In genomic region chr14:58151264-58151700, GRCh38 we compare ENCODE assay signal across 8 cellular contexts. TPM values are rescaled to one million over a fixed set of nuclear protein-coding genes. Genes with fewer than 3 reads are reported as not detected.
A peak's percentile ranks its signal among the peaks of the same experiment; 100 is the strongest.
DNase-seq lines count a peak whose midpoint lies in the region; ATAC-seq and TF ChIP-seq lines count a peak whose summit lies in the region.

No MANE protein-coding gene starts in this region.

- DNase-seq in CD14-positive monocyte (ENCODE audit: low spot score) (no peak), iPS-NIHi7 (ENCODE audit: extremely low spot score) (peak; percentile 23), SKM-1 (lab: John Stamatoyannopoulos, UW; ENCODE audit: unreplicated experiment) (no peak), NOMO-1 (lab: John Stamatoyannopoulos, UW; ENCODE audit: unreplicated experiment in 2 of 2) (no peak)

- H3K9me3 Mint-ChIP-seq in CD14-positive monocyte = peaks cover 0 to 9% (median 0%) of the 10 kb centered on the region in 7 donors
- no peaks in the 10 kb centered on the region for H3K9me3 Mint-ChIP-seq in stimulated activated memory B cell treated with anti-CD40 and anti-IgM and Interleukin-4, amounts not matched to agents 10 μg/mL and 1 μg/mL and 100 μg/mL, for 72 hours

- peak overlapping the region; percentile 36 for H3K27ac ChIP-seq in angular gyrus (ENCODE audit: low read depth, low read length)

- H3K4me1 Mint-ChIP-seq in CD14-positive monocyte = peaks cover 16% of the 10 kb centered on the region
- peaks cover 16% of the 10 kb centered on the region for H3K4me1 Mint-ChIP-seq in stimulated activated memory B cell treated with anti-CD40 and anti-IgM and Interleukin-4, amounts not matched to agents 10 μg/mL and 1 μg/mL and 100 μg/mL, for 72 hours

- TF ChIP-seq CTCF in CD14-positive monocyte (IDR thresholded peaks at IDR 0.05) = no peak

- peaks cover 40 to 60% (median 43%) of the 10 kb centered on the region in 3 donors for H3K27me3 Mint-ChIP-seq in CD14-positive monocyte (ENCODE audit: low read depth in 3 of 3)
- peaks cover 71% of the 10 kb centered on the region for H3K27me3 Mint-ChIP-seq in stimulated activated memory B cell treated with anti-CD40 and anti-IgM and Interleukin-4, amounts not matched to agents 10 μg/mL and 1 μg/mL and 100 μg/mL, for 72 hours

- H3K36me3 Mint-ChIP-seq in CD14-positive monocyte = no peaks in the 10 kb centered on the region
- no peaks in the 10 kb centered on the region for H3K36me3 Mint-ChIP-seq in stimulated activated memory B cell treated with anti-CD40 and anti-IgM and Interleukin-4, amounts not matched to agents 10 μg/mL and 1 μg/mL and 100 μg/mL, for 72 hours

- H3K4me3 Mint-ChIP-seq in CD14-positive monocyte = peak overlapping the region; percentile 80 to 92
- peak overlapping the region; percentile 75 for H3K4me3 Mint-ChIP-seq in stimulated activated memory B cell treated with anti-CD40 and anti-IgM and Interleukin-4, amounts not matched to agents 10 μg/mL and 1 μg/mL and 100 μg/mL, for 72 hours

- intact Hi-C loops in CD14-positive monocyte (cut with micrococcal nuclease) = no loop called here

- H3K27ac Mint-ChIP-seq in CD14-positive monocyte = no peak overlapping the region
- H3K27ac Mint-ChIP-seq in stimulated activated memory B cell treated with anti-CD40 and anti-IgM and Interleukin-4, amounts not matched to agents 10 μg/mL and 1 μg/mL and 100 μg/mL, for 72 hours = no peak overlapping the region

- peak; percentile 3 for ATAC-seq in HG02885 (IDR thresholded peaks at IDR 0.05; ENCODE audit: poor library complexity, unreplicated experiment)
- ATAC-seq in stimulated activated memory B cell treated with anti-CD40 and anti-IgM and Interleukin-4, amounts not matched to agents 10 μg/mL and 1 μg/mL and 100 μg/mL, for 72 hours = peak; percentile 2
- ATAC-seq in GM21576 (IDR thresholded peaks at IDR 0.05; ENCODE audit: unreplicated experiment) = no peak

RNA-seq across cellular contexts. Expression of gene ARMH4, which starts 0.7 kb away (rescaled TPM):
- polyA plus RNA-seq in CD14-positive monocyte = under 1 TPM in 1 of 2 donors, not detected in 1; 0.07 TPM

RNA-seq across cellular contexts. Expression of gene ACTR10, which starts 48.7 kb away (rescaled TPM):
- polyA plus RNA-seq in CD14-positive monocyte = 10 to 100 TPM; 83.3 to 91.7 TPM
